Comparison of ENCODE assay signal across 10 cellular contexts in the genomic region with DNA sequence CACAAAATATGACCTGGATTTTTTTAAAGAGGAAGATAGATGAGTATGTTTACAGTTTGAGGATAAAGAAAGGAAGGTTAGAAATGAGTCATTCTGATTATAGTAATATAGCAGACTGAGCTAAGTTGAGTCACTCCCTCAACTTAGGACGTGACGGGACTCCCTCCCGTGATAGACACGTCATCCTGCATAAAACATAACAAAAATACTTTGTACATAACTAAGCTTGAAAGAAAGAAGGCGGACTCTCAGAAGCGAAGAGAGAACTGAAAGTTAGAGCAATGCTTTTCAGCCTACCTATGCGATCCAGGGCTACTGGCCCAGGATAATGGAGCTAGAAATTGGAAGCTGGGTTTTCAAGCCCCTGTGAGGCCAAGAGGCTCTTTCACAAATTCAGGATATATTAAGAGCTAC. TPM values are rescaled to one million over a fixed set of nuclear protein-coding genes. Genes with fewer than 3 reads are reported as not detected.
DNase-seq lines count a peak whose midpoint lies in the region; ATAC-seq, FAIRE-seq and TF ChIP-seq lines count a peak whose summit lies in the region.
"Had no signal": no experiment of that assay in that cellular context is flagged by ENCODE, and none has a peak within 500 bp of the region (broad histone marks: within the 10 kb centered on the region; RNA-seq: fewer than 3 reads in every experiment).

No MANE protein-coding gene starts in this region.

- peaks cover 10% of the 10 kb centered on the region for H3K4me1 ChIP-seq in keratinocyte (ENCODE audit: control insufficient read depth, extremely low read depth, insufficient read depth, low read length)

- no peaks in the 10 kb centered on the region for H3K36me3 Mint-ChIP-seq in activated T-cell treated with anti-CD3 and anti-CD28 coated beads, Interleukin-2, amount 50 U/mL, for 72 hours (ENCODE audit: insufficient read depth in 2 of 2)
- H3K36me3 Mint-ChIP-seq: natural killer cell had no signal

- peak overlapping the region; percentile 17 for H2AFZ ChIP-seq in keratinocyte (ENCODE audit: control insufficient read depth, low read length)

- TF ChIP-seq CTCF in keratinocyte (optimal IDR thresholded peaks at IDR 0.05 in 1 of 3, IDR thresholded peaks at IDR 0.05 in 1 of 3, conservative IDR thresholded peaks at IDR 0.05 in 1 of 3; ENCODE audit: extremely low read depth in 1 of 3, insufficient read depth in 2 of 3, low read length in 3 of 3), result no peak

- no peaks in the 10 kb centered on the region for H3K79me2 ChIP-seq in keratinocyte (ENCODE audit: control insufficient read depth, insufficient read depth, low read length)

- H3K27ac Mint-ChIP-seq in activated T-cell treated with anti-CD3 and anti-CD28 coated beads, Interleukin-2, amount 50 U/mL, for 72 hours, result peak overlapping the region; percentile 100
- H3K27ac Mint-ChIP-seq in stimulated activated naive CD8-positive, alpha-beta T cell treated with anti-CD3 and anti-CD28 coated beads, Interleukin-15, amount 100 ng/mL, for 72 hours, result peak overlapping the region in 1 of 2 donors; percentile 60
- H3K27ac Mint-ChIP-seq: natural killer cell had no signal

- DNase-seq in EH (ENCODE audit: low read depth) (peak; percentile 95), M059J (ENCODE audit: low read depth) (peak; percentile 96), keratinocyte (ENCODE audit: low read depth, low spot score) (peak; percentile 72), NCI-H2081 (lab: John Stamatoyannopoulos, UW) (no peak), NCI-H1417 treated with DMSO at 0.1 percent for 48 hours (lab: John Stamatoyannopoulos, UW) (no peak)
- DNase-seq in activated T-cell treated with anti-CD3 and anti-CD28 coated beads, Interleukin-2, amount 50 U/mL, for 72 hours, result peak; percentile 53 to 67
- DNase-seq in stimulated activated naive CD8-positive, alpha-beta T cell treated with anti-CD3 and anti-CD28 coated beads, Interleukin-15, amount 100 ng/mL, for 72 hours, result no peak
- DNase-seq: natural killer cell had no signal

- dilution Hi-C loops in keratinocyte (cut with MboI; ENCODE audit: extremely low pct_ligation_motif_present, low sequenced_read_pairs), result loop anchor here (25.0 kb wide), 1 partner anchor 437 kb away; no protein-coding TSS in a partner anchor

- peak overlapping the region; percentile 88 for H3K27ac ChIP-seq in keratinocyte (ENCODE audit: control insufficient read depth, insufficient read depth, low read length)
- H3K27ac ChIP-seq: KMS-11 had no signal

- H3K4me1 Mint-ChIP-seq in activated T-cell treated with anti-CD3 and anti-CD28 coated beads, Interleukin-2, amount 50 U/mL, for 72 hours (ENCODE audit: low read depth), result peaks cover 20% of the 10 kb centered on the region
- H3K4me1 Mint-ChIP-seq in stimulated activated naive CD8-positive, alpha-beta T cell treated with anti-CD3 and anti-CD28 coated beads, Interleukin-15, amount 100 ng/mL, for 72 hours, result peaks cover 13% of the 10 kb centered on the region
- H3K4me1 Mint-ChIP-seq: natural killer cell had no signal

- peak overlapping the region; percentile 72 for H3K4me2 ChIP-seq in keratinocyte (ENCODE audit: control insufficient read depth, extremely low read depth, insufficient read depth, low read depth, low read length)
- H3K4me2 ChIP-seq: KMS-11 had no signal

- peak; percentile 56 for FAIRE-seq in keratinocyte (lab: Jason Lieb, UNC)

- peak; percentile 97 for ATAC-seq in GM21576 (IDR thresholded peaks at IDR 0.05; ENCODE audit: unreplicated experiment)
- peak; percentile 98 for ATAC-seq in activated T-cell treated with anti-CD3 and anti-CD28 coated beads, Interleukin-2, amount 50 U/mL, for 72 hours (replicated peaks in 1 of 2)
- peak; percentile 88 for ATAC-seq in stimulated activated naive CD8-positive, alpha-beta T cell treated with anti-CD3 and anti-CD28 coated beads, Interleukin-15, amount 100 ng/mL, for 72 hours

- peak overlapping the region; percentile 62 for H3K9ac ChIP-seq in keratinocyte (ENCODE audit: control insufficient read depth, extremely low read depth, insufficient read depth, low read length)
- H3K9ac ChIP-seq: KMS-11 had no signal

- no peaks in the 10 kb centered on the region for H3K27me3 ChIP-seq in keratinocyte (ENCODE audit: control insufficient read depth, extremely low read depth, insufficient read depth, low read length)

- H3K9me3 ChIP-seq in keratinocyte (ENCODE audit: control insufficient read depth, low read depth, low read length), result no peaks in the 10 kb centered on the region

- peak overlapping the region in 2 of 3 experiments; percentile 22 to 39 for H3K4me3 ChIP-seq in keratinocyte (ENCODE audit: control insufficient read depth in 2 of 3, extremely low read depth in 1 of 3, insufficient read depth in 2 of 3, low read depth in 1 of 3, low read length in 3 of 3)

- peaks cover 10% of the 10 kb centered on the region for H3K27me3 Mint-ChIP-seq in activated T-cell treated with anti-CD3 and anti-CD28 coated beads, Interleukin-2, amount 50 U/mL, for 72 hours (ENCODE audit: low read depth)
- H3K27me3 Mint-ChIP-seq in stimulated activated naive CD8-positive, alpha-beta T cell treated with anti-CD3 and anti-CD28 coated beads, Interleukin-15, amount 100 ng/mL, for 72 hours, result peaks cover 15% of the 10 kb centered on the region

- H4K20me1 ChIP-seq in keratinocyte (ENCODE audit: control insufficient read depth, extremely low read depth, insufficient read depth, low read length), result no peaks in the 10 kb centered on the region

- no peaks in the 10 kb centered on the region for H3K36me3 ChIP-seq in keratinocyte (ENCODE audit: control insufficient read depth in 2 of 2, extremely low read depth in 1 of 2, insufficient read depth in 2 of 2, low read length in 2 of 2)

- H3K9me1 ChIP-seq in keratinocyte (ENCODE audit: control insufficient read depth, extremely low read depth, insufficient read depth, low read length), result no peaks in the 10 kb centered on the region

- H3K9me3 Mint-ChIP-seq in activated T-cell treated with anti-CD3 and anti-CD28 coated beads, Interleukin-2, amount 50 U/mL, for 72 hours, result no peaks in the 10 kb centered on the region
- no peaks in the 10 kb centered on the region for H3K9me3 Mint-ChIP-seq in stimulated activated naive CD8-positive, alpha-beta T cell treated with anti-CD3 and anti-CD28 coated beads, Interleukin-15, amount 100 ng/mL, for 72 hours
- H3K9me3 Mint-ChIP-seq: natural killer cell had no signal

- H3K4me3 Mint-ChIP-seq in activated T-cell treated with anti-CD3 and anti-CD28 coated beads, Interleukin-2, amount 50 U/mL, for 72 hours, result peak overlapping the region; percentile 81 to 98
- H3K4me3 Mint-ChIP-seq in stimulated activated naive CD8-positive, alpha-beta T cell treated with anti-CD3 and anti-CD28 coated beads, Interleukin-15, amount 100 ng/mL, for 72 hours, result peak overlapping the region in 1 of 2 donors; percentile 32
- H3K4me3 Mint-ChIP-seq: natural killer cell had no signal

RNA-seq across cellular contexts. Expression of gene DESI2, which starts 53.0 kb away (rescaled TPM):
- total RNA-seq in M059J (2014; rRNA removed; shearing (Covaris generic)), result 37.2 and 59.0 TPM in 2 replicates
- 10 to 100 TPM; 35.0 to 41.0 TPM for total RNA-seq in activated T-cell treated with anti-CD3 and anti-CD28 coated beads, Interleukin-2, amount 50 U/mL, for 72 hours
- polyA plus RNA-seq in keratinocyte, result 22.8 to 33.9 TPM (median 23.0 TPM) in 3 replicates
- 7.8 TPM for polyA plus RNA-seq in keratinocyte (2011; ENCODE audit: low read depth)
- 18.4 and 37.0 TPM in 2 replicates for polyA plus RNA-seq in keratinocyte (2011; cell fraction: cytosol; rRNA removed)
- polyA plus RNA-seq in keratinocyte (2011; cell fraction: nucleus; rRNA removed), result 16.4 and 16.6 TPM in 2 replicates
- 18.5 and 23.3 TPM in 2 replicates for polyA plus RNA-seq in keratinocyte (2012; ENCODE audit: low replicate concordance)
- 9.7 to 40.2 TPM (median 30.9 TPM) in 3 replicates for polyA minus RNA-seq in keratinocyte
- 24.4 TPM for polyA minus RNA-seq in keratinocyte (2011; cell fraction: cytosol; rRNA and poly(A)+ RNA removed)
- 10.0 and 19.8 TPM in 2 replicates for polyA minus RNA-seq in keratinocyte (2011; cell fraction: nucleus; rRNA and poly(A)+ RNA removed)

Comparison
In these comparisons a context has a peak if more than half of its experiments do, and no peak if none do; other contexts are left out.
1. DNase-seq: peak in EH (single experiment), M059J (single experiment), activated T-cell treated with anti-CD3 and anti-CD28 coated beads, Interleukin-2, amount 50 U/mL, for 72 hours (2 of 2) and keratinocyte (single experiment); none in stimulated activated naive CD8-positive, alpha-beta T cell treated with anti-CD3 and anti-CD28 coated beads, Interleukin-15, amount 100 ng/mL, for 72 hours (0 of 2), NCI-H2081 (0 of 2) and NCI-H1417 treated with DMSO at 0.1 percent for 48 hours (single experiment).
2. Peak in every context shown above with its lines, with median percentiles within 50 percentile points of each other: ATAC-seq.